Comparison of ENCODE assay signal across 26 cellular contexts in genomic region chr17:49521521-49522185, GRCh38. TPM values are rescaled to one million over a fixed set of nuclear protein-coding genes. Genes with fewer than 3 reads are reported as not detected.
A peak's percentile ranks its signal among the peaks of the same experiment; 100 is the strongest.
DNase-seq lines count a peak whose midpoint lies in the region; FAIRE-seq and TF ChIP-seq lines count a peak whose summit lies in the region.
"Had no signal": no experiment of that assay in that cellular context is flagged by ENCODE, and none has a peak within 500 bp of the region (broad histone marks: within the 10 kb centered on the region; RNA-seq: fewer than 3 reads in every experiment).

No MANE protein-coding gene starts in this region.

- peaks cover 31 to 62% (median 38%) of the 10 kb centered on the region in 3 donors for H3K27me3 Mint-ChIP-seq in CD14-positive monocyte (ENCODE audit: low read depth in 3 of 3)

- H3K27me3 ChIP-seq in bronchial epithelial cell (ENCODE audit: control insufficient read depth, insufficient read depth, low read length): peaks cover 4% of the 10 kb centered on the region
- H3K27me3 ChIP-seq: cardiac muscle cell, foreskin keratinocyte, ovary, sigmoid colon had no signal

- H3K9me3 Mint-ChIP-seq in CD14-positive monocyte: peaks cover 0 to 4% (median 0%) of the 10 kb centered on the region in 7 donors
- H3K9me3 Mint-ChIP-seq: activated CD4-positive, alpha-beta T cell treated with anti-CD3 and anti-CD28 coated beads, Interleukin-2, amount 10 ng/mL, durations not matched to agents 7 days and 5 days; stimulated activated effector memory CD8-positive, alpha-beta T cell treated with anti-CD3 and anti-CD28 coated beads, Interleukin-12 subunit alpha, Interleukin-12 subunit beta, amount 100 ng/mL, for 72 hours had no signal

- peak overlapping the region; percentile 7 to 85 for H3K4me3 Mint-ChIP-seq in CD14-positive monocyte
- H3K4me3 Mint-ChIP-seq: activated CD4-positive, alpha-beta T cell treated with anti-CD3 and anti-CD28 coated beads, Interleukin-2, amount 10 ng/mL, durations not matched to agents 7 days and 5 days; naive thymus-derived CD4-positive, alpha-beta T cell; stimulated activated effector memory CD8-positive, alpha-beta T cell treated with anti-CD3 and anti-CD28 coated beads, Interleukin-12 subunit alpha, Interleukin-12 subunit beta, amount 100 ng/mL, for 72 hours had no signal

- peak; percentile 47 for FAIRE-seq in bronchial epithelial cell (lab: Jason Lieb, UNC)
- FAIRE-seq: endothelial cell of umbilical vein, keratinocyte had no signal

- no peak for TF ChIP-seq CTCF in CD14-positive monocyte (IDR thresholded peaks at IDR 0.05)
- no peak for TF ChIP-seq CTCF in GM10266 (IDR thresholded peaks at IDR 0.05; ENCODE audit: control insufficient read depth, insufficient read depth, low read depth, missing control alignments)
- no peak for TF ChIP-seq CTCF in bronchial epithelial cell (IDR thresholded peaks at IDR 0.05; ENCODE audit: insufficient read depth, low read length, severe bottlenecking)

- no peaks in the 10 kb centered on the region for H3K36me3 ChIP-seq in bronchial epithelial cell (ENCODE audit: control insufficient read depth, insufficient read depth, low read length)
- H3K36me3 ChIP-seq: cardiac muscle cell, ovary, sigmoid colon, thoracic aorta had no signal

- no peak for DNase-seq in CD14-positive monocyte (ENCODE audit: low spot score)
- DNase-seq in GM10266 (ENCODE audit: extremely low spot score): peak; percentile 4
- DNase-seq in bronchial epithelial cell (ENCODE audit: low read depth): no peak
- peak; percentile 7 for DNase-seq in pons (ENCODE audit: low spot score)
- DNase-seq in HuH-7.5 (ENCODE audit: low spot score): no peak
- DNase-seq in activated CD4-positive, alpha-beta T cell treated with anti-CD3 and anti-CD28 coated beads, Interleukin-2, amount 50 U/mL, for 4 hours: no peak
- no peak for DNase-seq in NK-92 treated with Interleukin-12 subunit alpha and Interleukin-12 subunit beta, amount 100 ng/mL, for 24 hours (lab: John Stamatoyannopoulos, UW)
- DNase-seq: activated CD4-positive, alpha-beta T cell treated with anti-CD3 and anti-CD28 coated beads, Interleukin-2, amount 10 ng/mL, durations not matched to agents 7 days and 5 days; activated CD8-positive, alpha-beta memory T cell treated with anti-CD3 and anti-CD28 coated beads, Interleukin-2, amount 50 U/mL, for 4 hours; activated effector memory CD4-positive, alpha-beta T cell treated with Interleukin-2 at 50 U/mL for 16 hours; AML-193; COR-L47; EL; foreskin keratinocyte; hippocampal formation; naive thymus-derived CD4-positive, alpha-beta T cell; NCI-H2107; NCI-H524; ovary; sigmoid colon had no signal

- H3K27ac Mint-ChIP-seq in CD14-positive monocyte: no peak overlapping the region
- H3K27ac Mint-ChIP-seq: activated CD4-positive, alpha-beta T cell treated with anti-CD3 and anti-CD28 coated beads, Interleukin-2, amount 10 ng/mL, durations not matched to agents 7 days and 5 days; stimulated activated effector memory CD8-positive, alpha-beta T cell treated with anti-CD3 and anti-CD28 coated beads, Interleukin-12 subunit alpha, Interleukin-12 subunit beta, amount 100 ng/mL, for 72 hours had no signal

- H3K4me3 ChIP-seq in bronchial epithelial cell (ENCODE audit: low read depth, low read length): no peak overlapping the region
- H3K4me3 ChIP-seq: cardiac muscle cell, ovary, sigmoid colon, thoracic aorta had no signal

- peaks cover 28% of the 10 kb centered on the region for H3K4me1 Mint-ChIP-seq in CD14-positive monocyte

- peaks cover 0 to 2% of the 10 kb centered on the region in 2 donors for H3K36me3 Mint-ChIP-seq in CD14-positive monocyte
- H3K36me3 Mint-ChIP-seq: naive thymus-derived CD4-positive, alpha-beta T cell; stimulated activated effector memory CD8-positive, alpha-beta T cell treated with anti-CD3 and anti-CD28 coated beads, Interleukin-12 subunit alpha, Interleukin-12 subunit beta, amount 100 ng/mL, for 72 hours had no signal

- intact Hi-C loops in CD14-positive monocyte (cut with micrococcal nuclease): no loop called here

RNA-seq across cellular contexts. Expression of gene NGFR, which starts 26.6 kb away (rescaled TPM):
- polyA plus RNA-seq in CD14-positive monocyte: under 1 TPM in 1 of 2 donors, not detected in 1; 0.05 TPM
- total RNA-seq in bronchial epithelial cell: 0.53 and 4.5 TPM in 2 replicates
- total RNA-seq: dermis microvascular lymphatic vessel endothelial cell, endothelial cell of umbilical vein had no signal
- polyA plus RNA-seq: endothelial cell of umbilical vein; naive thymus-derived CD4-positive, alpha-beta T cell had no signal

RNA-seq across cellular contexts. Expression of gene NXPH3, which starts 54.0 kb away (rescaled TPM):
- not detected for polyA plus RNA-seq in CD14-positive monocyte
- total RNA-seq in bronchial epithelial cell: not detected in 2 replicates
- total RNA-seq: activated CD4-positive, alpha-beta T cell treated with anti-CD3 and anti-CD28 coated beads, Interleukin-2, amount 10 ng/mL, durations not matched to agents 7 days and 5 days; naive thymus-derived CD4-positive, alpha-beta T cell had no signal
- polyA plus RNA-seq: naive thymus-derived CD4-positive, alpha-beta T cell had no signal

Comparison
In these comparisons a context has a peak if more than half of its experiments do, and no peak if none do; other contexts are left out.
1. DNase-seq: peak in GM10266 (single experiment) and pons (single experiment); none in CD14-positive monocyte (single experiment), bronchial epithelial cell (single experiment), HuH-7.5 (single experiment), activated CD4-positive, alpha-beta T cell treated with anti-CD3 and anti-CD28 coated beads, Interleukin-2, amount 50 U/mL, for 4 hours (0 of 2) and NK-92 treated with Interleukin-12 subunit alpha and Interleukin-12 subunit beta, amount 100 ng/mL, for 24 hours (single experiment).